In genomic region chr1:201535046-201535777, GRCh38 we compare ENCODE assay signal across 1 cellular context.
TF ChIP-seq lines count a peak whose summit lies in the region.

No MANE protein-coding gene starts in this region.

TF ChIP-seq in A549, 52 proteins besides CTCF, POLR2A, EP300 and RAD21 (continued from another document):
- TF ChIP-seq HOXB5 (CRISPR knock-in tag; IDR thresholded peaks at IDR 0.05), result no peak; the same call in 1 of the 2 replicates
